Comparison of ENCODE assay signal across 4 cellular contexts in the genomic region with DNA sequence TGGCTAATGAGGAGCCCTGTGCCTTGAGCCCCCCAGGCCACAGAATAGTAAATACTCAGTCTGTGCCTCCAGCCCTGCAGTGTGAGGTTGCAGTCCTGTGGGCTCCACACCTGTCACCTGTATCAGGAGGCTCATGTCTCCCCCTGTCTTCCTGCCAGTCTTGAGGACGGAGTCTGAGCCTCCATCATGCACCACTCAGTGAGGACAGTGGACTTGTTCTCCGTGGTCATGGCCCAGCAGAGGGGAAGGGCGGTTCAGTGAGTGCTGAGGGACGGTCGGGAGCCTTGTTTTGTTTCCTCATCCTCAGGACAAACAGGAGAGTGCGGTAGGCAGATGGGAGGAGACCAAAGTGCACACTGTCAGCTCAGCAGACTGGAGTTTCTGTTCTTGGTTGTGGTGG. TPM values are rescaled to one million over a fixed set of nuclear protein-coding genes. Genes with fewer than 3 reads are reported as not detected.
"Had no signal": no experiment of that assay in that cellular context is flagged by ENCODE, and none has a peak within 500 bp of the region (broad histone marks: within the 10 kb centered on the region; RNA-seq: fewer than 3 reads in every experiment).

No MANE protein-coding gene starts in this region.

RNA-seq across cellular contexts. Expression of a gene that starts 33.4 kb away (rescaled TPM):
- total RNA-seq: MCF 10A, NCI-H460, OCI-LY7, SJSA1 had no signal
